8 cellular contexts compared by ENCODE assay signal in the genomic region with DNA sequence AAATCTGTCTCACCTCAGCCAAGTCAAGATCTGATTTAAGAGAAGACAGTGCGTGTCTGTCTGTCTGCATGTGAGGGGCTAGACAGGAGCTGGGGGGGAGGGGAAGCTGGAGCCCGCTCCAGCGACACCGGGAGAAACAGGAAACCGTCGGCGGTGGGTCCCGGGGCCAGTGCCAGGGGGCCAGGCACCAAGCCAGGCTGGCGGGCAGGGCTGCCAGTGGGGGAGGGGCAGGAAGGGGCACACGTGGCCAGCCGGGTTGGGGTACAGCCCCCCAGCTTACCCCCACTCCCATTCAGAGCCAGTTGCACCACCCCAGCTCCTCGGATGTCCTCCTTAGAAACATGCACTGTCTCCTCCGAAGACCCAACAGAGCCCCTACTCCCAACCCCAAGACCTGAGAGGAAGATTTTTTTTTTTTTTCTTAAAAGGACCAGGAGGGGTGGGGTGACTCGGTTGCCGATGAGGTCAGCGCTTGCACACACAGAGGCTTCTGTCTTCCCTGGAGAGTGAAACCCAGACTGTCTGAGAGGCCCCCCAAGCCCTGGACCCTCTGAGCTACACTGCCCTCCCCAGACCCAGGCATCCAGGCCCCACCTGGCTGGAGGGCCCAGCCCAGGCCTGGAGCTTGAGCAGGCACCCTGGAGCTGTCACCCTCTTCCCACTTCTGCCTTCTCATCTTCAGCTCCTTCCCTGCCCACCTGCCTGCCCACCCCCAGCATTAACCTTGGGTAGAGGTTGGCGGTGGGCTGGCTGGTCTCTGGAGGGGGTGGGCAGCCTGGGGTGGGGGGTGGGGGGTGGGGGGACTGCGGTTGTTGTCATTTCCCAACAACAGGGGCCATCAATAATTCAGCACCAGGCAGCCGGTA. TPM values are rescaled to one million over a fixed set of nuclear protein-coding genes. Genes with fewer than 3 reads are reported as not detected.
DNase-seq lines count a peak whose midpoint lies in the region; ATAC-seq and TF ChIP-seq lines count a peak whose summit lies in the region.

No MANE protein-coding gene starts in this region.

- peaks cover 75% of the 10 kb centered on the region for H3K79me2 ChIP-seq in osteoblast (ENCODE audit: insufficient read depth, low read length)

- DNase-seq in AG08396 (ENCODE audit: low spot score) (peak; percentile 70), Peyer's patch (no peak), epithelial cell of proximal tubule (ENCODE audit: low read depth) (no peak), osteoblast (ENCODE audit: insufficient read length, low spot score, missing footprints) (peak; percentile 97), NCI-H2227 (lab: John Stamatoyannopoulos, UW; ENCODE audit: unreplicated experiment) (no peak), HK-2 (ENCODE audit: unreplicated experiment) (no peak), NOMO-1 treated with dmso at 0.1 percent for 144 hours (lab: John Stamatoyannopoulos, UW; ENCODE audit: unreplicated experiment) (no peak)

- TF ChIP-seq CTCF in Peyer's patch (IDR thresholded peaks at IDR 0.05) (no peak), epithelial cell of proximal tubule (conservative IDR thresholded peaks at IDR 0.05; ENCODE audit: low read depth, low read length) (no peak), osteoblast (IDR thresholded peaks at IDR 0.05; ENCODE audit: extremely low read depth, low read depth, low read length) (no peak)

- peak overlapping the region; percentile 41 to 100 (median 82) for H3K27ac ChIP-seq in Peyer's patch
- H3K27ac ChIP-seq in osteoblast (ENCODE audit: low read depth, low read length) = peak overlapping the region; percentile 93

- H3K4me3 ChIP-seq in Peyer's patch (peak overlapping the region in 1 of 4 donors; percentile 79), epithelial cell of proximal tubule (ENCODE audit: low read depth, low read length) (peak overlapping the region; percentile 16), osteoblast (ENCODE audit: insufficient read depth, low read length) (peak overlapping the region; percentile 57)

- peaks cover 5 to 47% (median 16%) of the 10 kb centered on the region in 4 donors for H3K4me1 ChIP-seq in Peyer's patch
- H3K4me1 ChIP-seq in osteoblast (ENCODE audit: insufficient read depth, low read length) = peaks cover 51% of the 10 kb centered on the region

- no peak for TF ChIP-seq POLR2A in Peyer's patch (IDR thresholded peaks at IDR 0.05)

- H4K20me1 ChIP-seq in osteoblast (ENCODE audit: insufficient read depth, low read length) = peaks cover 29% of the 10 kb centered on the region

- H3K27me3 ChIP-seq in Peyer's patch (no peaks in the 10 kb centered on the region), osteoblast (ENCODE audit: insufficient read depth, low read length) (no peaks in the 10 kb centered on the region)

- no peak overlapping the region for H2AFZ ChIP-seq in osteoblast (ENCODE audit: low read length)

- H3K4me2 ChIP-seq in osteoblast (ENCODE audit: insufficient read depth, low read length) = peak overlapping the region; percentile 97

- H3K9me3 ChIP-seq in Peyer's patch (no peaks in the 10 kb centered on the region), osteoblast (ENCODE audit: low read depth, low read length) (no peaks in the 10 kb centered on the region)

- no peak for ATAC-seq in HG02884 (IDR thresholded peaks at IDR 0.05; ENCODE audit: unreplicated experiment)

- H3K36me3 ChIP-seq in Peyer's patch = peaks cover 0 to 27% (median 0%) of the 10 kb centered on the region in 3 donors
- peaks cover 19% of the 10 kb centered on the region for H3K36me3 ChIP-seq in osteoblast (ENCODE audit: insufficient read depth, low read length)

RNA-seq across cellular contexts. Expression of a gene that starts 4.0 kb away (rescaled TPM):
- total RNA-seq in Peyer's patch (10 to 100 TPM; 13.2 to 85.4 (median 49.3) TPM), epithelial cell of proximal tubule (36.3 and 48.6 TPM in 2 replicates), osteoblast (31.8 and 44.8 TPM in 2 replicates)

RNA-seq across cellular contexts. Expression of a gene that starts 8.5 kb away (rescaled TPM):
- 10 to 100 TPM; 31.4 to 44.1 (median 41.0) TPM for total RNA-seq in Peyer's patch
- 30.9 and 33.9 TPM in 2 replicates for total RNA-seq in epithelial cell of proximal tubule
- total RNA-seq in osteoblast = 16.2 and 18.1 TPM in 2 replicates

RNA-seq across cellular contexts. Expression of a gene that starts 18.2 kb away (rescaled TPM):
- 10 to 100 TPM; 40.5 to 72.8 (median 67.2) TPM for total RNA-seq in Peyer's patch
- total RNA-seq in epithelial cell of proximal tubule = 49.3 and 63.9 TPM in 2 replicates
- 33.6 and 39.1 TPM in 2 replicates for total RNA-seq in osteoblast

RNA-seq across cellular contexts. Expression of a gene that starts 30.8 kb away (rescaled TPM):
- total RNA-seq in Peyer's patch (10 to 100 TPM in 3 of 4 donors, 1 to 10 TPM in 1; 9.1 to 14.0 (median 12.3) TPM), epithelial cell of proximal tubule (3.9 and 7.5 TPM in 2 replicates), osteoblast (11.5 and 11.9 TPM in 2 replicates)

RNA-seq across cellular contexts. Expression of a gene that starts 33.4 kb away (rescaled TPM):
- total RNA-seq in Peyer's patch (10 to 100 TPM; 20.6 to 60.2 (median 51.6) TPM), epithelial cell of proximal tubule (29.9 and 56.4 TPM in 2 replicates), osteoblast (19.9 and 26.2 TPM in 2 replicates)

Comparison
In these comparisons a context has a peak if more than half of its experiments do, and no peak if none do; other contexts are left out.
1. DNase-seq: peak in AG08396 (single experiment) and osteoblast (single experiment); none in Peyer's patch (0 of 3), epithelial cell of proximal tubule (single experiment), NCI-H2227 (single experiment), HK-2 (single experiment) and NOMO-1 treated with dmso at 0.1 percent for 144 hours (single experiment).